ENCODE assay signal across 27 cellular contexts in genomic region chr22:40328551-40328950, GRCh38. TPM values are rescaled to one million over a fixed set of nuclear protein-coding genes. Genes with fewer than 3 reads are reported as not detected.
DNase-seq lines count a peak whose midpoint lies in the region; ATAC-seq, FAIRE-seq and TF ChIP-seq lines count a peak whose summit lies in the region.
"Had no signal": no experiment of that assay in that cellular context is flagged by ENCODE, and none has a peak within 500 bp of the region (broad histone marks: within the 10 kb centered on the region; RNA-seq: fewer than 3 reads in every experiment).

No MANE protein-coding gene starts in this region.

- intact Hi-C loops in transverse colon (cut with DNase I; ENCODE audit: low total_unique reads): no loop called here

- no peak for TF ChIP-seq EP300 in transverse colon (IDR thresholded peaks at IDR 0.05; ENCODE audit: low read depth)

- peaks cover 31 to 98% (median 67%) of the 10 kb centered on the region in 4 donors for H3K4me1 Mint-ChIP-seq in CD4-positive, CD25-positive, alpha-beta regulatory T cell
- H3K4me1 Mint-ChIP-seq in naive thymus-derived CD8-positive, alpha-beta T cell: peaks cover 46 to 100% (median 96%) of the 10 kb centered on the region in 4 donors

- peak overlapping the region in 2 of 3 donors; percentile 75 to 92 for H3K27ac Mint-ChIP-seq in CD4-positive, CD25-positive, alpha-beta regulatory T cell
- peak overlapping the region in 8 of 10 donors; percentile 95 to 99 (median 98) for H3K27ac Mint-ChIP-seq in naive thymus-derived CD8-positive, alpha-beta T cell
- H3K27ac Mint-ChIP-seq: type B pancreatic cell had no signal

- H3K36me3 ChIP-seq in CD4-positive, CD25-positive, alpha-beta regulatory T cell (ENCODE audit: control insufficient read depth, insufficient read depth, low read length): peaks cover 14% of the 10 kb centered on the region
- H3K36me3 ChIP-seq in Peyer's patch (peaks cover 0 to 26% (median 0%) of the 10 kb centered on the region in 3 donors), transverse colon (no peaks in the 10 kb centered on the region)
- H3K36me3 ChIP-seq: colonic mucosa had no signal

- no peaks in the 10 kb centered on the region for H3K9me3 ChIP-seq in CD4-positive, CD25-positive, alpha-beta regulatory T cell (ENCODE audit: control insufficient read depth in 2 of 2, low read length in 2 of 2)
- no peaks in the 10 kb centered on the region for H3K9me3 ChIP-seq in Peyer's patch
- no peaks in the 10 kb centered on the region for H3K9me3 ChIP-seq in transverse colon
- H3K9me3 ChIP-seq: BLaER1, colonic mucosa, stomach had no signal

- no peak overlapping the region for H3K4me3 ChIP-seq in CD4-positive, CD25-positive, alpha-beta regulatory T cell (ENCODE audit: low read depth, low read length)
- no peak overlapping the region for H3K4me3 ChIP-seq in Peyer's patch
- H3K4me3 ChIP-seq in transverse colon: no peak overlapping the region
- H3K4me3 ChIP-seq: BLaER1, colonic mucosa, SK-N-MC, stomach had no signal

- POLR2A ChIA-PET in naive thymus-derived CD8-positive, alpha-beta T cell (lab: Charles Lee): no interaction called here

- WGBS in transverse colon (ENCODE audit: low coverage in 1 of 2), 2 donors: 89 to 93% methylated on average over 3 of the region's 3 CpGs

- peak overlapping the region in 1 of 4 donors; percentile 43 for H3K4me3 Mint-ChIP-seq in CD4-positive, CD25-positive, alpha-beta regulatory T cell
- H3K4me3 Mint-ChIP-seq in naive thymus-derived CD8-positive, alpha-beta T cell: peak overlapping the region in 5 of 10 donors; percentile 41 to 73 (median 58)
- H3K4me3 Mint-ChIP-seq: effector memory CD8-positive, alpha-beta T cell; type B pancreatic cell had no signal

- ATAC-seq in CD4-positive, CD25-positive, alpha-beta regulatory T cell (ENCODE audit: low read depth in 2 of 2): no peak
- ATAC-seq in naive thymus-derived CD8-positive, alpha-beta T cell: no peak
- ATAC-seq in HG02763 (IDR thresholded peaks at IDR 0.05; ENCODE audit: unreplicated experiment): no peak
- ATAC-seq: effector memory CD8-positive, alpha-beta T cell; esophagus mucosa; HCT116; left cardiac atrium had no signal

- no peak for DNase-seq in CD4-positive, CD25-positive, alpha-beta regulatory T cell
- peak; percentile 59 for DNase-seq in COLO829 (ENCODE audit: low spot score)
- no peak for DNase-seq in naive thymus-derived CD8-positive, alpha-beta T cell
- no peak for DNase-seq in Peyer's patch
- DNase-seq in transverse colon: no peak
- no peak for DNase-seq in OCI-M2 (lab: John Stamatoyannopoulos, UW; ENCODE audit: unreplicated experiment)
- DNase-seq: activated gamma-delta T cell treated with Interleukin-2 at 50 U/mL for 16 hours; activated T-cell treated with anti-CD3 and anti-CD28 coated beads, Interleukin-2, amount 50 U/mL, for 1 hour; colonic mucosa; effector memory CD8-positive, alpha-beta T cell; foreskin fibroblast; Karpas-422; left cardiac atrium; NCI-H1436; NCI-H2081 treated with DMSO at 0.1 percent for 48 hours; NCI-H345; NCI-H748 treated with DMSO at 0.1 percent for 48 hours; occipital lobe; RPMI8226; stomach had no signal

- no peaks in the 10 kb centered on the region for H3K27me3 Mint-ChIP-seq in CD4-positive, CD25-positive, alpha-beta regulatory T cell
- no peaks in the 10 kb centered on the region for H3K27me3 Mint-ChIP-seq in naive thymus-derived CD8-positive, alpha-beta T cell
- H3K27me3 Mint-ChIP-seq: effector memory CD8-positive, alpha-beta T cell; type B pancreatic cell had no signal

- H3K9me3 Mint-ChIP-seq in CD4-positive, CD25-positive, alpha-beta regulatory T cell: peaks cover 0 to 4% (median 0%) of the 10 kb centered on the region in 7 donors
- no peaks in the 10 kb centered on the region for H3K9me3 Mint-ChIP-seq in naive thymus-derived CD8-positive, alpha-beta T cell
- H3K9me3 Mint-ChIP-seq: effector memory CD8-positive, alpha-beta T cell; type B pancreatic cell had no signal

- TF ChIP-seq CTCF in Peyer's patch (IDR thresholded peaks at IDR 0.05) (no peak), transverse colon (IDR thresholded peaks at IDR 0.05) (no peak)

- no peaks in the 10 kb centered on the region for H3K27me3 ChIP-seq in CD4-positive, CD25-positive, alpha-beta regulatory T cell (ENCODE audit: control insufficient read depth, insufficient read depth, low read length)
- no peaks in the 10 kb centered on the region for H3K27me3 ChIP-seq in Peyer's patch
- H3K27me3 ChIP-seq in transverse colon: no peaks in the 10 kb centered on the region
- H3K27me3 ChIP-seq: BLaER1, colonic mucosa, stomach had no signal

- TF ChIP-seq POLR2A in Peyer's patch (IDR thresholded peaks at IDR 0.05) (no peak), transverse colon (IDR thresholded peaks at IDR 0.05) (no peak)

- FAIRE-seq in colon (lab: Jason Lieb, UNC): peak; percentile 5

- no peak overlapping the region for H3K27ac ChIP-seq in CD4-positive, CD25-positive, alpha-beta regulatory T cell (ENCODE audit: insufficient read depth, low read length, poor library complexity, severe bottlenecking)
- H3K27ac ChIP-seq in Peyer's patch: no peak overlapping the region
- H3K27ac ChIP-seq in transverse colon: peak overlapping the region in 2 of 4 donors; percentile 30 to 44
- H3K27ac ChIP-seq: BLaER1, colonic mucosa, SK-N-MC had no signal

- peaks cover 29% of the 10 kb centered on the region for H3K36me3 Mint-ChIP-seq in CD4-positive, CD25-positive, alpha-beta regulatory T cell
- H3K36me3 Mint-ChIP-seq in naive thymus-derived CD8-positive, alpha-beta T cell: peaks cover 0 to 13% (median 5%) of the 10 kb centered on the region in 3 donors

- peaks cover 73% of the 10 kb centered on the region for H3K4me1 ChIP-seq in CD4-positive, CD25-positive, alpha-beta regulatory T cell (ENCODE audit: control insufficient read depth, insufficient read depth, low read length, poor library complexity, severe bottlenecking)
- H3K4me1 ChIP-seq in Peyer's patch (peaks cover 0 to 8% (median 0%) of the 10 kb centered on the region in 4 donors), transverse colon (peaks cover 0 to 17% (median 5%) of the 10 kb centered on the region in 4 donors)
- H3K4me1 ChIP-seq: colonic mucosa had no signal

- in situ Hi-C loops in transverse colon (cut with MboI; ENCODE audit: low pct_ligation_motif_present in 1 of 4, low pct_unique_long_range_greater_than_20kb in 1 of 4, low sequenced_read_pairs in 3 of 4): no loop called here

RNA-seq across cellular contexts. Expression of gene ADSL, which starts 17.7 kb away (rescaled TPM):
- total RNA-seq in CD4-positive, CD25-positive, alpha-beta regulatory T cell: 66.5 TPM
- polyA plus RNA-seq in CD4-positive, CD25-positive, alpha-beta regulatory T cell: 100 to 1,000 TPM; 122 to 134 (median 130) TPM
- 10 to 100 TPM; 63.2 to 65.6 TPM for total RNA-seq in naive thymus-derived CD8-positive, alpha-beta T cell
- polyA plus RNA-seq in naive thymus-derived CD8-positive, alpha-beta T cell: 100 to 1,000 TPM in 1 of 3 donors, 10 to 100 TPM in 2; 97.0 to 130 (median 100.0) TPM
- total RNA-seq in Peyer's patch (100 to 1,000 TPM in 1 of 4 donors, 10 to 100 TPM in 3; 32.2 to 163 (median 37.4) TPM), transverse colon (10 to 100 TPM; 13.5 to 70.7 (median 41.8) TPM)

RNA-seq across cellular contexts. Expression of gene SGSM3, which starts 41.8 kb away (rescaled TPM):
- 83.3 TPM for total RNA-seq in CD4-positive, CD25-positive, alpha-beta regulatory T cell
- polyA plus RNA-seq in CD4-positive, CD25-positive, alpha-beta regulatory T cell: 10 to 100 TPM; 26.8 to 35.6 (median 31.1) TPM
- total RNA-seq in naive thymus-derived CD8-positive, alpha-beta T cell: 100 to 1,000 TPM; 117 to 118 TPM
- 10 to 100 TPM; 53.3 to 63.3 (median 62.0) TPM for polyA plus RNA-seq in naive thymus-derived CD8-positive, alpha-beta T cell
- 100 to 1,000 TPM in 3 of 4 donors, 10 to 100 TPM in 1; 82.0 to 268 (median 159) TPM for total RNA-seq in Peyer's patch
- total RNA-seq in transverse colon: 100 to 1,000 TPM in 2 of 4 donors, 10 to 100 TPM in 2; 84.5 to 274 (median 172) TPM
